ENCODE assay signal across 1 cellular context in genomic region chr1:6095511-6096242, GRCh38.
TF ChIP-seq lines count a peak whose summit lies in the region.

No MANE protein-coding gene starts in this region.

TF ChIP-seq in H1, 55 proteins besides CTCF, POLR2A, EP300 and RAD21:
- TF ChIP-seq MAX (IDR thresholded peaks at IDR 0.05) (no peak), CHD7 (IDR thresholded peaks at IDR 0.05; ENCODE audit: insufficient replicate concordance, low read length) (no peak), POU5F1 (IDR thresholded peaks at IDR 0.05; ENCODE audit: low read depth, low read length) (no peak), GABPA (IDR thresholded peaks at IDR 0.05; ENCODE audit: borderline replicate concordance, insufficient read depth, low read length) (no peak), SIX5 (IDR thresholded peaks at IDR 0.05; ENCODE audit: low read depth, low read length) (no peak), EGR1 (IDR thresholded peaks at IDR 0.05; ENCODE audit: borderline replicate concordance, low read depth, low read length) (no peak), RBBP5 (IDR thresholded peaks at IDR 0.05; ENCODE audit: borderline replicate concordance, low read depth, low read length) (no peak), CHD2 (IDR thresholded peaks at IDR 0.05; ENCODE audit: low read length) (no peak), TBP (IDR thresholded peaks at IDR 0.05; ENCODE audit: low read depth, low read length) (no peak), POLR2AphosphoS5 (IDR thresholded peaks at IDR 0.05; ENCODE audit: low read depth, low read length) (no peak), JUN (IDR thresholded peaks at IDR 0.05; ENCODE audit: low read depth, low read length) (no peak), CTBP2 (IDR thresholded peaks at IDR 0.05; ENCODE audit: borderline replicate concordance, insufficient read depth, insufficient read length, low read length) (no peak), SP2 (IDR thresholded peaks at IDR 0.05; ENCODE audit: low read length) (no peak), ASH2L (IDR thresholded peaks at IDR 0.05; ENCODE audit: low read length) (no peak), SP4 (IDR thresholded peaks at IDR 0.05; ENCODE audit: low read length) (no peak), YY1 (IDR thresholded peaks at IDR 0.05; ENCODE audit: low read depth, low read length) (no peak), KDM4A (IDR thresholded peaks at IDR 0.05; ENCODE audit: low read depth, low read length, severe bottlenecking) (no peak), ATF3 (IDR thresholded peaks at IDR 0.05; ENCODE audit: insufficient read depth, low read depth, low read length) (no peak), MAFK (IDR thresholded peaks at IDR 0.05; ENCODE audit: low read depth, low read length) (no peak), CREB1 (IDR thresholded peaks at IDR 0.05) (no peak)
